1 cellular context compared by ENCODE assay signal in genomic region chr16:28259781-28260150, GRCh38.
TF ChIP-seq lines count a peak whose summit lies in the region.

No MANE protein-coding gene starts in this region.

TF ChIP-seq in A549, 52 proteins besides CTCF, POLR2A, EP300 and RAD21:
- no peak for TF ChIP-seq ZC3H11A (IDR thresholded peaks at IDR 0.05)
- TF ChIP-seq ZFP36 (IDR thresholded peaks at IDR 0.05; ENCODE audit: borderline replicate concordance, partially characterized antibody): peak; percentile 69
